11 cellular contexts compared by ENCODE assay signal in the genomic region with DNA sequence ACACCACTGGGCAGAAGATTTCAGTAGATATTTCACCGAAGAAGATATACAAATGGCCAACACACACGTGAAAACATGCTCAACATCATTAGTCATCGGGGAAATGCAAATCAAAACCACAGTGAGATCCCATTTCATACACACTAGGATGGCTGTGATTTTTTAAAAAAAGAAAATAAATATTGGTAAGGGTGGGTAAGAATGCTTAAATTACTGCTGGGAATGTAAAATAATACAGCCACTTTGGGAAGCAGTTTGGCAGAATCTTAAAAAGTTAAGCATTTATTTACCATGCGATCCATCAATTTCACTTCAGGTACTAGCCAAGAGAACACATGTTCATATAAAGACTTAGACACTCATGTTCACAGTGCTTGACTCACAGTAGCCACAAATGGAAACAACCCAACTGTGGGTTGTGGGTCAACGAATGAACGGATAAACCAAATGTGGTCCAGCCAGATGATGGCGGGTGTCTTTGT. TPM values are rescaled to one million over a fixed set of nuclear protein-coding genes. Genes with fewer than 3 reads are reported as not detected.
DNase-seq lines count a peak whose midpoint lies in the region; ATAC-seq and TF ChIP-seq lines count a peak whose summit lies in the region.
"Had no signal": no experiment of that assay in that cellular context is flagged by ENCODE, and none has a peak within 500 bp of the region (broad histone marks: within the 10 kb centered on the region; RNA-seq: fewer than 3 reads in every experiment).

No MANE protein-coding gene starts in this region.

- no peaks in the 10 kb centered on the region for H3K27me3 ChIP-seq in brain microvascular endothelial cell (replicated peaks)
- H3K27me3 ChIP-seq: thyroid gland had no signal

- peak; percentile 42 for DNase-seq in A172 (ENCODE audit: low spot score)
- peak; percentile 51 for DNase-seq in brain microvascular endothelial cell
- no peak for DNase-seq in inferior parietal cortex (ENCODE audit: extremely low spot score)
- DNase-seq in NCI-H146 (lab: John Stamatoyannopoulos, UW), result no peak
- DNase-seq: COR-L47, kidney glomerular epithelial cell, thyroid gland had no signal

- ATAC-seq in GM18517 (IDR thresholded peaks at IDR 0.05; ENCODE audit: unreplicated experiment) (peak; percentile 43), HG03439 (IDR thresholded peaks at IDR 0.05; ENCODE audit: unreplicated experiment) (peak; percentile 27), GM21447 (IDR thresholded peaks at IDR 0.05; ENCODE audit: unreplicated experiment) (no peak), esophagus mucosa (no peak)

- no peak for TF ChIP-seq CTCF in brain microvascular endothelial cell (IDR thresholded peaks at IDR 0.05; ENCODE audit: low read depth, low read length, missing control alignments)

- no peaks in the 10 kb centered on the region for H3K36me3 ChIP-seq in brain microvascular endothelial cell (replicated peaks)
- H3K36me3 ChIP-seq: thyroid gland had no signal

- in situ Hi-C loops in brain microvascular endothelial cell (cut with HindIII; ENCODE audit: low pct_ligation_motif_present, low sequenced_read_pairs), result no loop called here

- no peak overlapping the region for H3K4me3 ChIP-seq in brain microvascular endothelial cell (ENCODE audit: low read depth, low read length)
- H3K4me3 ChIP-seq: thyroid gland had no signal

- no peak overlapping the region for H3K27ac ChIP-seq in brain microvascular endothelial cell
- H3K27ac ChIP-seq: thyroid gland had no signal

RNA-seq across cellular contexts. Expression of gene C16orf74, which starts 6.5 kb away (rescaled TPM):
- total RNA-seq in A172 (2014; rRNA removed; shearing (Covaris generic)), result 10.9 and 11.1 TPM in 2 replicates
- total RNA-seq in esophagus mucosa, result 10.9 TPM

RNA-seq across cellular contexts. Expression of gene EMC8, which starts 42.0 kb away (rescaled TPM):
- total RNA-seq in A172 (2014; rRNA removed; shearing (Covaris generic)), result 65.9 and 68.5 TPM in 2 replicates
- total RNA-seq in esophagus mucosa, result 19.3 TPM

RNA-seq across cellular contexts. Expression of gene COX4I1, which starts 42.1 kb away (rescaled TPM):
- total RNA-seq in A172 (2014; rRNA removed; shearing (Covaris generic)), result 784 and 875 TPM in 2 replicates
- 511 TPM for total RNA-seq in esophagus mucosa

Comparison
In these comparisons a context has a peak if more than half of its experiments do, and no peak if none do; other contexts are left out.
1. DNase-seq: peak in A172 (single experiment) and brain microvascular endothelial cell (single experiment); none in inferior parietal cortex (single experiment) and NCI-H146 (single experiment).
2. ATAC-seq: peak in GM18517 (single experiment) and HG03439 (single experiment); none in GM21447 (single experiment) and esophagus mucosa (single experiment).